11 cellular contexts compared by ENCODE assay signal in the genomic region with DNA sequence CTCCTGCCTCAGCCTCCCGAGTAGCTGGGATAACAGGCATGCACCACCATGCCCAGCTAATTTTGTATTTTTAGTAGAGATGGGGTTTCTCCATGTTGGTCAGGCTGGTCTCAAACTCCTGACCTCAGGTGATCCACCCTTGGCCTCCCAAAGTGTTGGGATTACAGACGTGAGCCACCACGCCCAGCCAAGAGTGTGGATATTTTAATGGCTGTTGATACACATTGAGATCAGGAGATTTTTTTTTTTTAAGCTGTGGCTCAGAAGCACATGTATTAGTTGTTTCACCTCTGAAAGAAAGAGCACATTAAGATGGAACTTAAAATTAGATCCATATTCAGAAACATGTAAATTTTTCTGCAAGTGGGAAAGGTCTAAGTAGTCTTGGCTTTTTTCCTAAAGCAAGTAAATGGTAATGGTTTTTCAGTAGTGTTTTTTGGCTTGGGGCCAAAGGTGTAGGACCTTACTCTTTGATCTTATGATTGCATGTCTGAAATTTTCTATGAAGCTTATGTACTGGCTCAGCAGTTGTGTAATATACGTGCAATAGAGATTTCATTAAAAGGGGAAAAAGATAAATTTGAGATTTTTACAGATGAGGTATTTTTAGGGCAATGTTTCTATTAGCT. TPM values are rescaled to one million over a fixed set of nuclear protein-coding genes. Genes with fewer than 3 reads are reported as not detected.
DNase-seq lines count a peak whose midpoint lies in the region; ATAC-seq, FAIRE-seq and TF ChIP-seq lines count a peak whose summit lies in the region.
"Had no signal": no experiment of that assay in that cellular context is flagged by ENCODE, and none has a peak within 500 bp of the region (broad histone marks: within the 10 kb centered on the region; RNA-seq: fewer than 3 reads in every experiment).

No MANE protein-coding gene starts in this region.

- intact Hi-C loops in kidney (cut with DNase I) (no loop called here), posterior vena cava (cut with DNase I) (no loop called here)
- intact Hi-C loops in CD4-positive, alpha-beta memory T cell (cut with micrococcal nuclease) = no loop called here

- H3K4me3 ChIP-seq in DOHH2 (ENCODE audit: low read length) = no peak overlapping the region
- H3K4me3 ChIP-seq in kidney (ENCODE audit: low read length in 2 of 2) = no peak overlapping the region
- no peak overlapping the region for H3K4me3 ChIP-seq in CD4-positive, alpha-beta memory T cell (ENCODE audit: low read length in 2 of 2)

- peaks cover 31% of the 10 kb centered on the region for H4K20me1 ChIP-seq in DOHH2 (ENCODE audit: control insufficient read depth, insufficient read depth, low read depth, low read length)

- H3K9me2 ChIP-seq in DOHH2 (replicated peaks; ENCODE audit: control insufficient read depth, low read length) = no peaks in the 10 kb centered on the region

- H3K9ac ChIP-seq in kidney (ENCODE audit: low read length in 2 of 2) = no peak overlapping the region

- peaks cover 53% of the 10 kb centered on the region for H3K4me1 ChIP-seq in DOHH2 (ENCODE audit: control insufficient read depth, low read length)
- peaks cover 0 to 2% of the 10 kb centered on the region in 2 donors for H3K4me1 ChIP-seq in kidney (ENCODE audit: control insufficient read depth in 1 of 2, insufficient read depth in 1 of 2, low read depth in 1 of 2, low read length in 2 of 2)
- peaks cover 51% of the 10 kb centered on the region for H3K4me1 ChIP-seq in CD4-positive, alpha-beta memory T cell (ENCODE audit: insufficient read depth, low read length)

- H3K4me2 ChIP-seq in DOHH2 (ENCODE audit: low read length) = 0 out of 2 replicates have a peak overlapping the region, but pooled peaks have one; percentile 31

- no peaks in the 10 kb centered on the region for H3K27me3 ChIP-seq in DOHH2 (ENCODE audit: control insufficient read depth, low read length)
- H3K27me3 ChIP-seq in CD4-positive, alpha-beta memory T cell (ENCODE audit: insufficient read depth, low read length) = no peaks in the 10 kb centered on the region

- peaks cover 36 to 68% (median 53%) of the 10 kb centered on the region in 4 donors for H3K4me1 Mint-ChIP-seq in CD4-positive, alpha-beta memory T cell

- H3K9me3 ChIP-seq in DOHH2 (ENCODE audit: control insufficient read depth, insufficient read depth, low read length) (no peaks in the 10 kb centered on the region), kidney (ENCODE audit: control insufficient read depth in 1 of 2, low read length in 2 of 2) (no peaks in the 10 kb centered on the region)
- H3K9me3 ChIP-seq in CD4-positive, alpha-beta memory T cell (ENCODE audit: control insufficient read depth in 1 of 2, low read length in 2 of 2) = no peaks in the 10 kb centered on the region

- peak; percentile 77 for FAIRE-seq in kidney (lab: Jason Lieb, UNC)

- no peak for TF ChIP-seq CTCF in DOHH2 (IDR thresholded peaks at IDR 0.05; ENCODE audit: low read depth, low read length, poor library complexity, severe bottlenecking)
- no peak for TF ChIP-seq CTCF in kidney (IDR thresholded peaks at IDR 0.05; ENCODE audit: borderline replicate concordance, extremely low read depth, insufficient read depth)

- 0 out of 2 replicates have a peak, but pooled peaks cover 7% of the 10 kb centered on the region for H3F3A ChIP-seq in DOHH2 (ENCODE audit: control insufficient read depth, insufficient read depth)

- CTCF ChIA-PET in CD4-positive, alpha-beta memory T cell (lab: Charles Lee; ENCODE audit: partially characterized antibody) = no interaction called here

- peak; percentile 1 to 65 (median 16) for DNase-seq in NCI-H1417 (lab: John Stamatoyannopoulos, UW)
- DNase-seq in SW480 (ENCODE audit: low spot score) = peak; percentile 70
- no peak for DNase-seq in kidney
- no peak for DNase-seq in posterior vena cava (ENCODE audit: low spot score)
- DNase-seq in CD4-positive, alpha-beta memory T cell = no peak
- no peak for DNase-seq in T-helper 1 cell
- DNase-seq: activated B cell treated with CpG ODN at 0.5 μM for 24 hours; NK-92 treated with Interleukin-12 subunit alpha and Interleukin-12 subunit beta, amount 100 ng/mL, for 24 hours; stimulated activated CD8-positive, alpha-beta memory T cell treated with anti-CD3 and anti-CD28 coated beads, Interleukin-4, amount 100 ng/mL, for 48 hours had no signal

- H3K27me3 Mint-ChIP-seq in CD4-positive, alpha-beta memory T cell = no peaks in the 10 kb centered on the region
- H3K27me3 Mint-ChIP-seq: activated B cell treated with CpG ODN at 0.5 μM for 24 hours had no signal

- peaks cover 0 to 11% of the 10 kb centered on the region in 2 donors for H3K36me3 Mint-ChIP-seq in CD4-positive, alpha-beta memory T cell

- H3K4me3 Mint-ChIP-seq in CD4-positive, alpha-beta memory T cell = peak overlapping the region in 3 of 8 donors; percentile 20 to 59 (median 31)
- H3K4me3 Mint-ChIP-seq: activated B cell treated with CpG ODN at 0.5 μM for 24 hours had no signal

- H3K27ac ChIP-seq in DOHH2 (ENCODE audit: low read depth, low read length) = no peak overlapping the region
- no peak overlapping the region for H3K27ac ChIP-seq in kidney (ENCODE audit: low read depth in 2 of 2, low read length in 2 of 2)
- H3K27ac ChIP-seq in CD4-positive, alpha-beta memory T cell (ENCODE audit: low read depth, low read length) = no peak overlapping the region

- POLR2A ChIA-PET in CD4-positive, alpha-beta memory T cell (lab: Charles Lee; ENCODE audit: partially characterized antibody) = interaction anchor here (2.7 kb wide), 1 partner anchor 10 kb away, joined by 11 read pairs; a partner anchor contains a TSS

- H3K27ac Mint-ChIP-seq in CD4-positive, alpha-beta memory T cell = peak overlapping the region in 1 of 7 donors; percentile 46
- H3K27ac Mint-ChIP-seq: activated B cell treated with CpG ODN at 0.5 μM for 24 hours had no signal

- H3K79me2 ChIP-seq in DOHH2 (ENCODE audit: control insufficient read depth, low read length) = peaks cover 100% of the 10 kb centered on the region

- peaks cover 0 to 3% (median 0%) of the 10 kb centered on the region in 8 donors for H3K9me3 Mint-ChIP-seq in CD4-positive, alpha-beta memory T cell
- H3K9me3 Mint-ChIP-seq: activated B cell treated with CpG ODN at 0.5 μM for 24 hours had no signal

- no peak for ATAC-seq in HG03520 (IDR thresholded peaks at IDR 0.05; ENCODE audit: unreplicated experiment)

- H3K36me3 ChIP-seq in DOHH2 (ENCODE audit: control insufficient read depth, low read length) (peaks cover 6% of the 10 kb centered on the region), kidney (ENCODE audit: control insufficient read depth in 1 of 2, insufficient read depth in 2 of 2, low read length in 2 of 2) (no peaks in the 10 kb centered on the region)
- no peaks in the 10 kb centered on the region for H3K36me3 ChIP-seq in CD4-positive, alpha-beta memory T cell (ENCODE audit: insufficient read depth, low read length)

RNA-seq across cellular contexts. Expression of a gene that starts 9.9 kb away (rescaled TPM):
- 19.0 TPM for total RNA-seq in kidney
- 4.9 TPM for polyA plus RNA-seq in kidney (ENCODE audit: insufficient read depth, low read depth, low replicate concordance)
- total RNA-seq in posterior vena cava = 10 to 100 TPM; 13.4 to 18.6 TPM
- total RNA-seq in CD4-positive, alpha-beta memory T cell = 10 to 100 TPM; 25.7 to 32.3 TPM
- 1 to 10 TPM; 5.5 to 6.0 TPM for polyA plus RNA-seq in CD4-positive, alpha-beta memory T cell

RNA-seq across cellular contexts. Expression of a gene that starts 30.9 kb away (rescaled TPM):
- total RNA-seq in kidney = 87.6 TPM
- 36.9 TPM for polyA plus RNA-seq in kidney (ENCODE audit: insufficient read depth, low read depth, low replicate concordance)
- 100 to 1,000 TPM in 1 of 2 donors, 10 to 100 TPM in 1; 90.0 to 117 TPM for total RNA-seq in posterior vena cava
- 100 to 1,000 TPM; 131 to 135 TPM for total RNA-seq in CD4-positive, alpha-beta memory T cell
- polyA plus RNA-seq in CD4-positive, alpha-beta memory T cell = 100 to 1,000 TPM; 113 to 116 TPM

Comparison
In these comparisons a context has a peak if more than half of its experiments do, and no peak if none do; other contexts are left out.
1. DNase-seq: peak in NCI-H1417 (3 of 3) and SW480 (single experiment); none in kidney (single experiment), posterior vena cava (single experiment), CD4-positive, alpha-beta memory T cell (0 of 5) and T-helper 1 cell (0 of 5).